21 cellular contexts compared by ENCODE assay signal in genomic region chr20:5033566-5033965, GRCh38. TPM values are rescaled to one million over a fixed set of nuclear protein-coding genes. Genes with fewer than 3 reads are reported as not detected.
DNase-seq lines count a peak whose midpoint lies in the region; TF ChIP-seq lines count a peak whose summit lies in the region.
"Had no signal": no experiment of that assay in that cellular context is flagged by ENCODE, and none has a peak within 500 bp of the region (broad histone marks: within the 10 kb centered on the region; RNA-seq: fewer than 3 reads in every experiment).

No MANE protein-coding gene starts in this region.

- H3K27ac ChIP-seq in substantia nigra (ENCODE audit: low read depth, low read length, poor library complexity, severe bottlenecking): no peak overlapping the region
- H3K27ac ChIP-seq: BLaER1, brain microvascular endothelial cell, epithelial cell of prostate, pancreas, SJCRH30, stomach, upper lobe of left lung had no signal

- H3K27me3 ChIP-seq in adipocyte (replicated peaks; ENCODE audit: control insufficient read depth, insufficient read depth, low read length): no peaks in the 10 kb centered on the region
- H3K27me3 ChIP-seq: BLaER1, brain microvascular endothelial cell, pancreas, upper lobe of left lung had no signal

- H3K36me3 ChIP-seq in adipocyte (ENCODE audit: control insufficient read depth, insufficient read depth, low read length, severe bottlenecking): no peaks in the 10 kb centered on the region
- H3K36me3 ChIP-seq: BLaER1, brain microvascular endothelial cell, pancreas, SJCRH30, stomach, upper lobe of left lung had no signal

- DNase-seq in GM04503 (ENCODE audit: low read depth): peak; percentile 19
- peak; percentile 72 for DNase-seq in adipocyte (ENCODE audit: low read depth)
- peak; percentile 63 for DNase-seq in fibroblast of the aortic adventitia (ENCODE audit: low read depth)
- DNase-seq in retinal pigment epithelial cell (ENCODE audit: low read depth): peak; percentile 29
- no peak for DNase-seq in KBM-7
- DNase-seq in NCI-H748 (lab: John Stamatoyannopoulos, UW; ENCODE audit: unreplicated experiment): no peak
- no peak for DNase-seq in DMS 273 treated with DMSO at 0.1 percent for 48 hours (lab: John Stamatoyannopoulos, UW)
- no peak for DNase-seq in substantia nigra (lab: John Stamatoyannopoulos, UW)
- DNase-seq: activated CD8-positive, alpha-beta T cell treated with anti-CD3 and anti-CD28 coated beads, Interleukin-2, amount 10 ng/mL, durations not matched to agents 7 days and 5 days; activated T-cell treated with anti-CD3 and anti-CD28 coated beads, Interleukin-2, amount 50 U/mL, for 24 hours; brain microvascular endothelial cell; GOT3; NCI-H1417 treated with DMSO at 0.1 percent for 48 hours; NCI-H748 treated with DMSO at 0.1 percent for 48 hours; pancreas; stimulated activated CD4-positive, alpha-beta T cell treated with anti-CD3 and anti-CD28 coated beads, Interleukin-2, amount 100 ng/mL, for 48 hours; stomach; upper lobe of left lung had no signal

- H3K9ac ChIP-seq in adipocyte (ENCODE audit: low read length): peak overlapping the region; percentile 13
- H3K9ac ChIP-seq: BLaER1 had no signal

- peaks cover 13% of the 10 kb centered on the region for H3K4me1 ChIP-seq in adipocyte (ENCODE audit: control insufficient read depth, insufficient read depth, low read length)
- H3K4me1 ChIP-seq: pancreas, stomach, upper lobe of left lung had no signal

- TF ChIP-seq CTCF in fibroblast of the aortic adventitia (IDR thresholded peaks at IDR 0.05; ENCODE audit: insufficient read depth, low read length): no peak
- TF ChIP-seq CTCF in retinal pigment epithelial cell (conservative IDR thresholded peaks at IDR 0.05; ENCODE audit: low read depth, low read length): no peak

- no peaks in the 10 kb centered on the region for H3K9me3 ChIP-seq in adipocyte (ENCODE audit: control insufficient read depth, low read length)
- H3K9me3 ChIP-seq: BLaER1, pancreas, SJCRH30, stomach, upper lobe of left lung had no signal

- in situ Hi-C loops in KBM-7 (cut with MboI; ENCODE audit: low pct_unique_long_range_greater_than_20kb, low sequenced_read_pairs): no loop called here

- H3K4me3 ChIP-seq in adipocyte (ENCODE audit: low read length): no peak overlapping the region
- H3K4me3 ChIP-seq in fibroblast of the aortic adventitia (ENCODE audit: low read depth, low read length): no peak overlapping the region
- H3K4me3 ChIP-seq in retinal pigment epithelial cell (ENCODE audit: low read length): no peak overlapping the region
- H3K4me3 ChIP-seq: BLaER1, pancreas, SJCRH30, stomach, upper lobe of left lung had no signal

RNA-seq across cellular contexts. Expression of gene SLC23A2, which starts 32.3 kb away (rescaled TPM):
- total RNA-seq in fibroblast of the aortic adventitia (ENCODE audit: low replicate concordance): 8.9 and 24.6 TPM in 2 replicates

Comparison
In these comparisons a context has a peak if more than half of its experiments do, and no peak if none do; other contexts are left out.
1. DNase-seq: peak in GM04503 (single experiment), adipocyte (single experiment), fibroblast of the aortic adventitia (single experiment) and retinal pigment epithelial cell (single experiment); none in KBM-7 (single experiment), NCI-H748 (single experiment), DMS 273 treated with DMSO at 0.1 percent for 48 hours (single experiment) and substantia nigra (0 of 49).